8 cellular contexts compared by ENCODE assay signal in the genomic region with DNA sequence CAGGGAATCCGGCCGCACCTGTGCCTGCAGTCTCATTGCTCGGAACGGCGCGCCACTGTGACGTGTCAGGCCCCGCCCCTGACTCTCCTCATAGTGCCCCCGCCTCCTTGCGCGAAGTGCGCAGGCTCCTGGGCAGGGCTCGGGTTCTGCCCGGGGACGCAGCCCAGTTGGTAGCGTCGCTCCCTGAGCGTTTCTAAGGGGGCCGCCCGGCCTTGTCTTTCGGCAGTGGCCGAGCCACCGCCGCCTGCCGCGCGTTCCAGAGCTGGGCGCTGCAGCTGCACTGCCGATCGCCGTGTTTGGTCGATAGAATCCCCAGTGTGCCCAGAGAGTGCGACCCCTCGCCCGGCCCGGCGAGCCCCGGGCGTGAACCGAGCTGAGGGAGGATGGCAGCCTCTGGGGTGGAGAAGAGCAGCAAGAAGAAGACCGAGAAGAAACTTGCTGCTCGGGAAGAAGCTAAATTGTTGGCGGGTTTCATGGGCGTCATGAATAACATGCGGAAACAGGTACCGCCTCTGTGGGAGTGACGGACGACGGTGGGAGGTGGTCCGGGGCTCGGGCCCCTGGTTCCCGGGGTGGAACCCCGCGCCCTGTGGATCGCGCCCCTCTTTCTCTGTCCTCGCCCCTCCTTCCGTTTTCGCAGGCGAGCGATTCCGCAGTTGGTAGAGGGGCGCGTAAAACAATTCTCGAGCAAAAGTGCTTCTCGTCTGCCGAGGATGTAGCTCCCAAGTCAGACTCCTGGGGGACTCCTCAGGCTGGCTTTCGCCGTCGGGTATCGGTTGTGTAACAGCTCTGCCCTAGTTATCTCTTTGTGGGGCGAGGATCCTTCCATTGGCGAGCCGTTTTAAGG. TPM values are rescaled to one million over a fixed set of nuclear protein-coding genes. Genes with fewer than 3 reads are reported as not detected.
DNase-seq lines count a peak whose midpoint lies in the region; ATAC-seq and TF ChIP-seq lines count a peak whose summit lies in the region.

Gene KLHL7 (plus strand): TSS at position 142 of the 847 bp plus-strand sequence. CDS start 242 bp downstream, at position 384.

- H3K9me3 Mint-ChIP-seq in activated CD4-positive, alpha-beta T cell treated with anti-CD3 and anti-CD28 coated beads, Interleukin-2, amount 10 ng/mL, durations not matched to agents 24 days and 14 days = no peaks in the 10 kb centered on the region

- H3K4me3 Mint-ChIP-seq in activated CD4-positive, alpha-beta T cell treated with anti-CD3 and anti-CD28 coated beads, Interleukin-2, amount 10 ng/mL, durations not matched to agents 24 days and 14 days = peak within 1 kb of the TSS; percentile 97

- peak within 1 kb of the TSS; percentile 94 for H3K27ac Mint-ChIP-seq in activated CD4-positive, alpha-beta T cell treated with anti-CD3 and anti-CD28 coated beads, Interleukin-2, amount 10 ng/mL, durations not matched to agents 24 days and 14 days

- ATAC-seq in HG03460 (IDR thresholded peaks at IDR 0.05; ENCODE audit: unreplicated experiment) = peak; percentile 93

- CTCF ChIA-PET in BJ (lab: Yijun Ruan, JAX) = interaction anchor here (0.9 to 2.3 kb wide), 7 partner anchors 8 to 79 kb away, joined by 3 to 12 read pairs (median 5); no protein-coding TSS in a partner anchor

- TF ChIP-seq CTCF in BJ (IDR thresholded peaks at IDR 0.05; ENCODE audit: insufficient read depth, low read depth, low read length) = peak; percentile 30; the same call in 1 of the 2 replicates
- no peak for TF ChIP-seq CTCF in coronary artery (IDR thresholded peaks at IDR 0.05)

- H3K4me1 Mint-ChIP-seq in activated CD4-positive, alpha-beta T cell treated with anti-CD3 and anti-CD28 coated beads, Interleukin-2, amount 10 ng/mL, durations not matched to agents 24 days and 14 days = peaks cover 17% of the 10 kb centered on the region

- peak within 1 kb of the TSS; percentile 89 to 93 for H3K27ac ChIP-seq in coronary artery
- peak within 1 kb of the TSS; percentile 74 for H3K27ac ChIP-seq in layer of hippocampus (ENCODE audit: low read depth, low read length)

- intact Hi-C loops in activated CD4-positive, alpha-beta T cell treated with anti-CD3 and anti-CD28 coated beads, Interleukin-2, amount 10 ng/mL, durations not matched to agents 24 days and 14 days (cut with micrococcal nuclease) = loop anchor here (1.0 to 5.0 kb wide), 5 partner anchors 75 to 1169 kb away; partner anchors contain the start of gene TOMM7

- H3K4me3 ChIP-seq in BJ (ENCODE audit: low read depth, low read length) (peak within 1 kb of the TSS; percentile 94), coronary artery (peak within 1 kb of the TSS; percentile 90)

- H3K27me3 ChIP-seq in BJ (ENCODE audit: control insufficient read depth, insufficient read depth, low read length) = no peaks in the 10 kb centered on the region
- no peaks in the 10 kb centered on the region for H3K27me3 ChIP-seq in layer of hippocampus (ENCODE audit: control insufficient read depth, insufficient read depth, low read length)

- peaks cover 7% of the 10 kb centered on the region for H3K36me3 Mint-ChIP-seq in activated CD4-positive, alpha-beta T cell treated with anti-CD3 and anti-CD28 coated beads, Interleukin-2, amount 10 ng/mL, durations not matched to agents 24 days and 14 days (ENCODE audit: low read depth)

- H3K27me3 Mint-ChIP-seq in activated CD4-positive, alpha-beta T cell treated with anti-CD3 and anti-CD28 coated beads, Interleukin-2, amount 10 ng/mL, durations not matched to agents 24 days and 14 days = no peaks in the 10 kb centered on the region

- DNase-seq in BJ (ENCODE audit: low read depth) (peak; percentile 59), GM19240 (ENCODE audit: insufficient read length, low spot score) (peak; percentile 74), NCI-H526 (lab: John Stamatoyannopoulos, UW) (peak; percentile 92 to 99), coronary artery (ENCODE audit: low spot score) (peak; percentile 94)
- DNase-seq in activated CD4-positive, alpha-beta T cell treated with anti-CD3 and anti-CD28 coated beads, Interleukin-2, amount 10 ng/mL, durations not matched to agents 24 days and 14 days = peak; percentile 99
- DNase-seq in stimulated activated CD4-positive, alpha-beta T cell treated with anti-CD3 and anti-CD28 coated beads, Interleukin-1b, Interleukin-23, amount 100 ng/mL, for 48 hours = peak; percentile 95

- H3K36me3 ChIP-seq in BJ (ENCODE audit: control insufficient read depth, insufficient read depth, low read length) = no peaks in the 10 kb centered on the region

- POLR2A ChIA-PET in BJ (lab: Charles Lee) = interaction anchor here (0.6 to 0.7 kb wide), 2 partner anchors 8 to 283 kb away, joined by 3 read pairs; partner anchors contain the start of gene TOMM7

RNA-seq across cellular contexts. Expression of gene KLHL7, which starts in this region (rescaled TPM):
- polyA plus RNA-seq in BJ (2011; rRNA removed) = 14.8 and 31.7 TPM in 2 replicates
- 8.6 and 11.7 TPM in 2 replicates for polyA minus RNA-seq in BJ (2011; rRNA and poly(A)+ RNA removed)
- total RNA-seq in activated CD4-positive, alpha-beta T cell treated with anti-CD3 and anti-CD28 coated beads, Interleukin-2, amount 10 ng/mL, durations not matched to agents 24 days and 14 days = 16.1 and 20.0 TPM in 2 replicates

Comparison
In these comparisons a context has a peak if more than half of its experiments do, and no peak if none do; other contexts are left out.
1. Peak in every context shown above with its lines: DNase-seq, ATAC-seq, H3K4me3 ChIP-seq and H3K27ac ChIP-seq.